ENCODE assay signal across 21 cellular contexts in the genomic region with DNA sequence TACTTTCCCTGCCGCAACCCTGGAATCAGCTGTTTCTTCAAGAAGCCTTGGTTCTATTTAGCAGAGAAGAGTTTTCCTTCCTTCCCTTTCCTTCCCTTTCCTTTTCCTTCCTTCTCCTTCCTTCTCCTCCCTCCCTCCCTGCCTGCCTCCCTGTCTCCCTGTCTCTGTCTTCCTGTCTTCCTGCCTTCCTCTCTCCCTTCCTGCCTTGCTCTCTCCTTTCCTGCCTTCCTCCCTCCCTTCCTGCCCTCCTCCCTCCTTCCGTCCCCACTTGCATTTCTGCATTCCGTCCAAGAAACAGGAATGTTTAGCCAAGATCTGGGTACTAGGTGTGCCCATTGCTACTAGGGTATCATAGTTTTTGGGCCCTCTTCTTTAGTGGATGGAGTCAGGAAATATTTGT. TPM values are rescaled to one million over a fixed set of nuclear protein-coding genes. Genes with fewer than 3 reads are reported as not detected.
DNase-seq lines count a peak whose midpoint lies in the region; ATAC-seq and TF ChIP-seq lines count a peak whose summit lies in the region.
"Had no signal": no experiment of that assay in that cellular context is flagged by ENCODE, and none has a peak within 500 bp of the region (broad histone marks: within the 10 kb centered on the region; RNA-seq: fewer than 3 reads in every experiment).

No MANE protein-coding gene starts in this region.

- H3K27me3 Mint-ChIP-seq in endodermal cell (ENCODE audit: insufficient read depth): no peaks in the 10 kb centered on the region
- no peaks in the 10 kb centered on the region for H3K27me3 Mint-ChIP-seq in activated naive CD4-positive, alpha-beta T cell treated with anti-CD3 and anti-CD28 coated beads, Interleukin-2, amount 10 ng/mL, durations not matched to agents 7 days and 5 days
- H3K27me3 Mint-ChIP-seq: activated CD4-positive, alpha-beta T cell treated with anti-CD3 and anti-CD28 coated beads for 36 hours; naive thymus-derived CD8-positive, alpha-beta T cell; stimulated activated naive CD8-positive, alpha-beta T cell treated with anti-CD3 and anti-CD28 coated beads, Interleukin-15, amount 100 ng/mL, for 72 hours had no signal

- H3K4me1 ChIP-seq in endodermal cell (ENCODE audit: control insufficient read depth, insufficient read depth, low read length) (no peaks in the 10 kb centered on the region), mesendoderm (ENCODE audit: control insufficient read depth, low read depth, low read length) (no peaks in the 10 kb centered on the region), heart right ventricle (peaks cover 0 to 25% (median 0%) of the 10 kb centered on the region in 9 donors)
- no peaks in the 10 kb centered on the region for H3K4me1 ChIP-seq in effector memory CD4-positive, alpha-beta T cell (ENCODE audit: control insufficient read depth, insufficient read depth, low read length, poor library complexity, severe bottlenecking)

- H3K36me3 Mint-ChIP-seq in endodermal cell (ENCODE audit: low read depth): peaks cover 55% of the 10 kb centered on the region
- peaks cover 61% of the 10 kb centered on the region for H3K36me3 Mint-ChIP-seq in activated naive CD4-positive, alpha-beta T cell treated with anti-CD3 and anti-CD28 coated beads, Interleukin-2, amount 10 ng/mL, durations not matched to agents 7 days and 5 days

- peak overlapping the region; percentile 10 for H3K27ac Mint-ChIP-seq in endodermal cell
- no peak overlapping the region for H3K27ac Mint-ChIP-seq in activated naive CD4-positive, alpha-beta T cell treated with anti-CD3 and anti-CD28 coated beads, Interleukin-2, amount 10 ng/mL, durations not matched to agents 7 days and 5 days
- H3K27ac Mint-ChIP-seq: activated CD4-positive, alpha-beta T cell treated with anti-CD3 and anti-CD28 coated beads for 36 hours had no signal

- H3K9ac ChIP-seq in endodermal cell (ENCODE audit: extremely low read depth, low read length, poor library complexity, severe bottlenecking): no peak overlapping the region
- H3K9ac ChIP-seq in mesendoderm (ENCODE audit: low read length): no peak overlapping the region

- H2AK5ac ChIP-seq in mesendoderm (ENCODE audit: low read length): no peak overlapping the region

- H3K4ac ChIP-seq in mesendoderm (ENCODE audit: low read depth, low read length): no peak overlapping the region

- intact Hi-C loops in heart right ventricle (cut with DNase I): no loop called here

- H2BK15ac ChIP-seq in mesendoderm (replicated peaks; ENCODE audit: low read depth): no peak overlapping the region

- H3K4me1 Mint-ChIP-seq in endodermal cell: peaks cover 7% of the 10 kb centered on the region
- H3K4me1 Mint-ChIP-seq in activated naive CD4-positive, alpha-beta T cell treated with anti-CD3 and anti-CD28 coated beads, Interleukin-2, amount 10 ng/mL, durations not matched to agents 7 days and 5 days: peaks cover 11% of the 10 kb centered on the region

- CTCF ChIA-PET in activated naive CD4-positive, alpha-beta T cell treated with anti-CD3 and anti-CD28 coated beads, Interleukin-2, amount 10 ng/mL, durations not matched to agents 7 days and 5 days (lab: Charles Lee): no interaction called here

- no peak overlapping the region for H4K5ac ChIP-seq in mesendoderm (ENCODE audit: low read length)

- no peak overlapping the region for H3K56ac ChIP-seq in mesendoderm (ENCODE audit: low read length)

- no peak overlapping the region for H3K4me2 ChIP-seq in mesendoderm (ENCODE audit: low read length)

- WGBS in endodermal cell (ENCODE audit: insufficient coverage in 1 of 2, insufficient read length in 1 of 2), 2 experiments: 78 to 85% methylated on average over 1 to 3 of the region's 3 CpGs
- no CpG with 5 or more reads among the region's 3 CpGs for WGBS in mesendoderm (ENCODE audit: extremely low coverage, insufficient coverage, low lambda C conversion rate)
- 42 to 44% methylated on average over 3 of the region's 3 CpGs for WGBS in heart right ventricle, 2 donors

- H3K4me3 ChIP-seq in AG10803 (ENCODE audit: low read length): no peak overlapping the region
- no peak overlapping the region for H3K4me3 ChIP-seq in endodermal cell (ENCODE audit: low read length)
- no peak overlapping the region for H3K4me3 ChIP-seq in mesendoderm (ENCODE audit: low read length)
- H3K4me3 ChIP-seq in heart right ventricle: no peak overlapping the region
- no peak overlapping the region for H3K4me3 ChIP-seq in effector memory CD4-positive, alpha-beta T cell (ENCODE audit: insufficient read depth, low read depth, low read length, poor library complexity, severe bottlenecking)
- H3K4me3 ChIP-seq: heart left ventricle, SK-N-MC, skin epidermis had no signal

- TF ChIP-seq CTCF in AG10803 (conservative IDR thresholded peaks at IDR 0.05; ENCODE audit: low read length) (no peak), endodermal cell (conservative IDR thresholded peaks at IDR 0.05) (no peak), heart right ventricle (IDR thresholded peaks at IDR 0.05) (no peak)

- H3K23ac ChIP-seq in mesendoderm (ENCODE audit: low read length): no peak overlapping the region

- no peak for ATAC-seq in heart right ventricle
- ATAC-seq: activated CD4-positive, alpha-beta T cell treated with anti-CD3 and anti-CD28 coated beads for 36 hours; heart left ventricle; naive thymus-derived CD8-positive, alpha-beta T cell; stimulated activated naive CD8-positive, alpha-beta T cell treated with anti-CD3 and anti-CD28 coated beads, Interleukin-15, amount 100 ng/mL, for 72 hours had no signal

- no peak overlapping the region for H2BK5ac ChIP-seq in mesendoderm (ENCODE audit: low read length)

- no peak overlapping the region for H2BK120ac ChIP-seq in mesendoderm (ENCODE audit: low read depth, low read length)

- H3K79me2 ChIP-seq in mesendoderm (ENCODE audit: control insufficient read depth, insufficient read depth, low read length): peaks cover 72% of the 10 kb centered on the region

- no peak overlapping the region for H3K4me3 Mint-ChIP-seq in endodermal cell
- no peak overlapping the region for H3K4me3 Mint-ChIP-seq in activated naive CD4-positive, alpha-beta T cell treated with anti-CD3 and anti-CD28 coated beads, Interleukin-2, amount 10 ng/mL, durations not matched to agents 7 days and 5 days
- H3K4me3 Mint-ChIP-seq: activated CD4-positive, alpha-beta T cell treated with anti-CD3 and anti-CD28 coated beads for 36 hours; naive thymus-derived CD8-positive, alpha-beta T cell; stimulated activated naive CD8-positive, alpha-beta T cell treated with anti-CD3 and anti-CD28 coated beads, Interleukin-15, amount 100 ng/mL, for 72 hours had no signal

- no peak overlapping the region for H3K18ac ChIP-seq in mesendoderm (ENCODE audit: low read length)

- H3K9me3 ChIP-seq in endodermal cell (ENCODE audit: control insufficient read depth, low read length) (peaks cover 11% of the 10 kb centered on the region), heart right ventricle (peaks cover 0 to 8% (median 0%) of the 10 kb centered on the region in 11 donors)
- H3K9me3 ChIP-seq in effector memory CD4-positive, alpha-beta T cell (ENCODE audit: control insufficient read depth, low read length): no peaks in the 10 kb centered on the region

- H4K8ac ChIP-seq in mesendoderm (ENCODE audit: low read depth, low read length): no peak overlapping the region

- DNase-seq in AG10803 (ENCODE audit: low read depth) (peak; percentile 25), NCI-H226 (peak; percentile 17), endodermal cell (peak; percentile 49), mesendoderm (peak; percentile 49), heart right ventricle (no peak), SW480 (ENCODE audit: low spot score) (no peak)
- DNase-seq in activated naive CD4-positive, alpha-beta T cell treated with anti-CD3 and anti-CD28 coated beads, Interleukin-2, amount 10 ng/mL, durations not matched to agents 7 days and 5 days: no peak
- no peak for DNase-seq in effector memory CD4-positive, alpha-beta T cell
- DNase-seq: activated CD4-positive, alpha-beta T cell treated with anti-CD3 and anti-CD28 coated beads for 36 hours; activated gamma-delta T cell; Calu3; heart left ventricle; naive thymus-derived CD8-positive, alpha-beta T cell; NCI-H1436; NCI-H82; stimulated activated CD4-positive, alpha-beta T cell treated with anti-CD3 and anti-CD28 coated beads, Interleukin-2, amount 100 ng/mL, for 48 hours; stimulated activated naive CD8-positive, alpha-beta T cell treated with anti-CD3 and anti-CD28 coated beads, Interleukin-15, amount 100 ng/mL, for 72 hours had no signal

- H3K79me1 ChIP-seq in mesendoderm (ENCODE audit: low read length): peaks cover 13% of the 10 kb centered on the region

- H3K27ac ChIP-seq in endodermal cell (ENCODE audit: low read depth, low read length): no peak overlapping the region
- no peak overlapping the region for H3K27ac ChIP-seq in mesendoderm (ENCODE audit: low read depth, low read length)
- no peak overlapping the region for H3K27ac ChIP-seq in heart right ventricle
- no peak overlapping the region for H3K27ac ChIP-seq in effector memory CD4-positive, alpha-beta T cell (ENCODE audit: insufficient read depth, low read length, poor library complexity, severe bottlenecking)
- H3K27ac ChIP-seq: heart left ventricle, SK-N-MC, skin epidermis had no signal

- no peaks in the 10 kb centered on the region for H3K27me3 ChIP-seq in endodermal cell (ENCODE audit: control insufficient read depth, insufficient read depth, low read length, poor library complexity, severe bottlenecking)
- no peaks in the 10 kb centered on the region for H3K27me3 ChIP-seq in mesendoderm (ENCODE audit: insufficient read depth, low read length, poor library complexity)
- H3K27me3 ChIP-seq in heart right ventricle: no peaks in the 10 kb centered on the region
- H3K27me3 ChIP-seq in effector memory CD4-positive, alpha-beta T cell (replicated peaks; ENCODE audit: control insufficient read depth, insufficient read depth, low read length, poor library complexity, severe bottlenecking): no peaks in the 10 kb centered on the region
- H3K27me3 ChIP-seq: heart left ventricle had no signal

- peaks cover 67% of the 10 kb centered on the region for H3K36me3 ChIP-seq in endodermal cell (ENCODE audit: control insufficient read depth, insufficient read depth, low read length)
- no peaks in the 10 kb centered on the region for H3K36me3 ChIP-seq in mesendoderm (ENCODE audit: control insufficient read depth, insufficient read depth, low read length)
- H3K36me3 ChIP-seq in heart right ventricle: peaks cover 0 to 29% (median 0%) of the 10 kb centered on the region in 9 donors
- H3K36me3 ChIP-seq in effector memory CD4-positive, alpha-beta T cell (ENCODE audit: control insufficient read depth, insufficient read depth, low read length): peaks cover 10% of the 10 kb centered on the region

- H3K9me3 Mint-ChIP-seq in endodermal cell: peaks cover 6% of the 10 kb centered on the region
- H3K9me3 Mint-ChIP-seq in activated naive CD4-positive, alpha-beta T cell treated with anti-CD3 and anti-CD28 coated beads, Interleukin-2, amount 10 ng/mL, durations not matched to agents 7 days and 5 days: peaks cover 5% of the 10 kb centered on the region
- H3K9me3 Mint-ChIP-seq: stimulated activated naive CD8-positive, alpha-beta T cell treated with anti-CD3 and anti-CD28 coated beads, Interleukin-15, amount 100 ng/mL, for 72 hours had no signal

RNA-seq across cellular contexts. Expression of a gene that starts 21.9 kb away (rescaled TPM):
- 100 to 1,000 TPM; 240 to 267 TPM for total RNA-seq in endodermal cell
- 125 TPM for polyA plus RNA-seq in endodermal cell (2013, experiment 1 of 2)
- polyA plus RNA-seq in endodermal cell (2013, experiment 2 of 2): 130 TPM
- 94.6 TPM for polyA plus RNA-seq in mesendoderm (2013, experiment 1 of 2)
- 95.9 TPM for polyA plus RNA-seq in mesendoderm (2013, experiment 2 of 2)
- 100 to 1,000 TPM in 1 of 10 donors, 10 to 100 TPM in 9; 66.8 to 104 (median 80.8) TPM for total RNA-seq in heart right ventricle
- polyA plus RNA-seq in heart right ventricle: 100 to 1,000 TPM in 1 of 2 donors, 10 to 100 TPM in 1; 39.9 to 107 TPM

RNA-seq across cellular contexts. Expression of a gene that starts 56.0 kb away (rescaled TPM):
- total RNA-seq in endodermal cell (under 1 TPM in 1 of 2 donors, not detected in 1; 0.24 TPM), heart right ventricle (not detected)
- not detected for polyA plus RNA-seq in endodermal cell (2013, experiment 1 of 2)
- polyA plus RNA-seq in endodermal cell (2013, experiment 2 of 2): 0.25 TPM
- 0.24 TPM for polyA plus RNA-seq in mesendoderm (2013, experiment 1 of 2)
- polyA plus RNA-seq in mesendoderm (2013, experiment 2 of 2): 0.24 TPM
- polyA plus RNA-seq in heart right ventricle: not detected
- total RNA-seq: activated CD4-positive, alpha-beta T cell treated with anti-CD3 and anti-CD28 coated beads for 36 hours; Calu3; heart left ventricle; naive thymus-derived CD8-positive, alpha-beta T cell; posterior vena cava had no signal
- polyA plus RNA-seq: BJ; heart left ventricle; naive thymus-derived CD8-positive, alpha-beta T cell had no signal

Comparison
In these comparisons a context has a peak if more than half of its experiments do, and no peak if none do; other contexts are left out.
1. DNase-seq: peak in AG10803 (single experiment), NCI-H226 (single experiment), endodermal cell (single experiment) and mesendoderm (single experiment); none in heart right ventricle (0 of 2), activated naive CD4-positive, alpha-beta T cell treated with anti-CD3 and anti-CD28 coated beads, Interleukin-2, amount 10 ng/mL, durations not matched to agents 7 days and 5 days (single experiment), effector memory CD4-positive, alpha-beta T cell (0 of 3) and SW480 (single experiment).